Comparison of ENCODE assay signal across 8 cellular contexts in genomic region chr2:222613715-222614331, GRCh38. TPM values are rescaled to one million over a fixed set of nuclear protein-coding genes. Genes with fewer than 3 reads are reported as not detected.
A peak's percentile ranks its signal among the peaks of the same experiment; 100 is the strongest.
DNase-seq lines count a peak whose midpoint lies in the region; ATAC-seq and TF ChIP-seq lines count a peak whose summit lies in the region.

No MANE protein-coding gene starts in this region.

- peak; percentile 95 for ATAC-seq in GM21529 (IDR thresholded peaks at IDR 0.05; ENCODE audit: unreplicated experiment)

- H3K36me3 ChIP-seq in NT2/D1 (ENCODE audit: insufficient read depth, insufficient read length, low read length) (peaks cover 78% of the 10 kb centered on the region), colonic mucosa (peaks cover 10% of the 10 kb centered on the region)

- intact Hi-C loops in colonic mucosa (cut with DNase I): loop anchor here (5.0 kb wide), 2 partner anchors 297 to 557 kb away; no protein-coding TSS in a partner anchor

- no peaks in the 10 kb centered on the region for H3K4me1 ChIP-seq in NT2/D1 (ENCODE audit: insufficient read depth, insufficient read length)
- H3K4me1 ChIP-seq in colonic mucosa: no peaks in the 10 kb centered on the region

- no peak overlapping the region for H3K27ac ChIP-seq in colonic mucosa

- H3K4me3 ChIP-seq in NT2/D1 (ENCODE audit: insufficient read length, low read depth) (no peak overlapping the region), colonic mucosa (no peak overlapping the region)

- H3K27me3 ChIP-seq in NT2/D1 (ENCODE audit: insufficient read depth, insufficient read length) (no peaks in the 10 kb centered on the region), colonic mucosa (no peaks in the 10 kb centered on the region)

- H3K9me3 ChIP-seq in NT2/D1 (ENCODE audit: insufficient read depth, low read length) (no peaks in the 10 kb centered on the region), colonic mucosa (no peaks in the 10 kb centered on the region)

- DNase-seq in NCI-H1092 treated with DMSO at 0.1 percent for 48 hours (lab: John Stamatoyannopoulos, UW) (peak; percentile 65), NCI-H1092 (lab: John Stamatoyannopoulos, UW) (no peak), HT-29 (ENCODE audit: low spot score) (peak; percentile 52), NT2/D1 (ENCODE audit: low read depth, low spot score) (peak; percentile 46), colonic mucosa (no peak), medulla oblongata (ENCODE audit: extremely low spot score) (peak; percentile 72), T-helper 9 cell (no peak)

- peak; percentile 52 for TF ChIP-seq CTCF in colonic mucosa (IDR thresholded peaks at IDR 0.05)

- H3K9ac ChIP-seq in NT2/D1 (ENCODE audit: insufficient read length, low read depth) (no peak overlapping the region), colonic mucosa (ENCODE audit: low read depth in 2 of 2, low read length in 2 of 2) (no peak overlapping the region)

RNA-seq across cellular contexts. Expression of gene FARSB, which starts 42.1 kb away (rescaled TPM):
- 10.0 and 11.1 TPM in 2 replicates for total RNA-seq in HT-29 (2014; rRNA removed; shearing (Covaris generic))
- 10 to 100 TPM; 21.9 to 34.6 TPM for total RNA-seq in colonic mucosa

RNA-seq across cellular contexts. Expression of gene MOGAT1, which starts 57.6 kb away (rescaled TPM):
- not detected in 2 replicates for total RNA-seq in HT-29 (2014; rRNA removed; shearing (Covaris generic))
- under 1 TPM in 1 of 2 donors, not detected in 1; 0.24 TPM for total RNA-seq in colonic mucosa

Comparison
In these comparisons a context has a peak if more than half of its experiments do, and no peak if none do; other contexts are left out.
1. DNase-seq: peak in NCI-H1092 treated with DMSO at 0.1 percent for 48 hours (single experiment), HT-29 (single experiment), NT2/D1 (single experiment) and medulla oblongata (single experiment); none in NCI-H1092 (single experiment), colonic mucosa (single experiment) and T-helper 9 cell (single experiment).